Comparison of ENCODE assay signal across 21 cellular contexts in genomic region chr7:91883676-91884362, GRCh38. TPM values are rescaled to one million over a fixed set of nuclear protein-coding genes. Genes with fewer than 3 reads are reported as not detected.
A peak's percentile ranks its signal among the peaks of the same experiment; 100 is the strongest.
DNase-seq lines count a peak whose midpoint lies in the region; TF ChIP-seq lines count a peak whose summit lies in the region.
"Had no signal": no experiment of that assay in that cellular context is flagged by ENCODE, and none has a peak within 500 bp of the region (broad histone marks: within the 10 kb centered on the region; RNA-seq: fewer than 3 reads in every experiment).

No MANE protein-coding gene starts in this region.

- in situ Hi-C loops in mammary epithelial cell (cut with MboI; ENCODE audit: low sequenced_read_pairs in 2 of 2): no loop called here

- H3K9me3 ChIP-seq in mammary epithelial cell (replicated peaks; ENCODE audit: insufficient read depth, low read length) (no peaks in the 10 kb centered on the region), breast epithelium (peaks cover 0 to 8% of the 10 kb centered on the region in 2 donors), esophagus squamous epithelium (peaks cover 0 to 12% (median 0%) of the 10 kb centered on the region in 3 donors), testis (no peaks in the 10 kb centered on the region)
- H3K9me3 ChIP-seq: A549, heart right ventricle, SJSA1 had no signal

- H3K4me3 ChIP-seq in mammary epithelial cell (replicated peaks in 1 of 3; ENCODE audit: insufficient read depth in 1 of 3, low read depth in 2 of 3, low read length in 3 of 3): no peak overlapping the region
- no peak overlapping the region for H3K4me3 ChIP-seq in breast epithelium
- H3K4me3 ChIP-seq in esophagus squamous epithelium: no peak overlapping the region
- no peak overlapping the region for H3K4me3 ChIP-seq in testis
- H3K4me3 ChIP-seq: A549, heart right ventricle, lung, SJSA1 had no signal

- intact Hi-C loops in mammary epithelial cell (cut with micrococcal nuclease): loop anchor here (5.0 to 10.0 kb wide), 2 partner anchors 241 to 578 kb away; no protein-coding TSS in a partner anchor
- intact Hi-C loops in breast epithelium (cut with DNase I; ENCODE audit: low total_unique reads): no loop called here
- intact Hi-C loops in esophagus squamous epithelium (cut with DNase I): loop anchor here (10.0 kb wide), 1 partner anchor 51 kb away; no protein-coding TSS in a partner anchor
- intact Hi-C loops in activated CD4-positive, alpha-beta memory T cell treated with anti-CD3 and anti-CD28 coated beads for 36 hours (cut with micrococcal nuclease): loop anchor here (5.0 kb wide), 1 partner anchor 622 kb away; the partner anchor contains the start of gene FZD1
- intact Hi-C loops in testis (cut with DNase I; ENCODE audit: low total_unique reads): no loop called here

- H2AFZ ChIP-seq in mammary epithelial cell (ENCODE audit: low read depth, low read length): no peak overlapping the region

- peaks cover 17% of the 10 kb centered on the region for H3K79me2 ChIP-seq in mammary epithelial cell (ENCODE audit: insufficient read depth, low read length)

- H3K27me3 ChIP-seq in mammary epithelial cell (ENCODE audit: insufficient read depth, low read length) (no peaks in the 10 kb centered on the region), breast epithelium (no peaks in the 10 kb centered on the region), esophagus squamous epithelium (no peaks in the 10 kb centered on the region), testis (no peaks in the 10 kb centered on the region)
- H3K27me3 ChIP-seq: heart right ventricle, SJSA1 had no signal

- H3K4me2 ChIP-seq in mammary epithelial cell (ENCODE audit: insufficient read depth, low read depth, low read length): no peak overlapping the region
- H3K4me2 ChIP-seq: A549 had no signal

- H3K27me3 Mint-ChIP-seq in activated CD4-positive, alpha-beta memory T cell treated with anti-CD3 and anti-CD28 coated beads for 36 hours: no peaks in the 10 kb centered on the region
- H3K27me3 Mint-ChIP-seq: activated CD4-positive, alpha-beta memory T cell treated with anti-CD3 and anti-CD28 coated beads, Interleukin-2, amount 10 ng/mL, durations not matched to agents 7 days and 5 days; activated naive CD4-positive, alpha-beta T cell treated with anti-CD3 and anti-CD28 coated beads, Interleukin-2, amount 50 U/mL, for 24 hours had no signal

- TF ChIP-seq CTCF in mammary epithelial cell (conservative IDR thresholded peaks at IDR 0.05 in 1 of 2, IDR thresholded peaks at IDR 0.05 in 1 of 2; ENCODE audit: extremely low read depth in 1 of 2, insufficient read depth in 1 of 2, low read depth in 1 of 2, low read length in 2 of 2) (no peak), breast epithelium (IDR thresholded peaks at IDR 0.05) (no peak), esophagus squamous epithelium (IDR thresholded peaks at IDR 0.05) (no peak), testis (IDR thresholded peaks at IDR 0.05) (no peak)

- H3K27ac ChIP-seq in mammary epithelial cell (ENCODE audit: insufficient read depth, low read depth, low read length) (no peak overlapping the region), breast epithelium (peak overlapping the region in 1 of 2 donors; percentile 25), esophagus squamous epithelium (no peak overlapping the region), testis (no peak overlapping the region)
- H3K27ac ChIP-seq: A549, heart right ventricle, SJSA1 had no signal

- no peak for TF ChIP-seq POLR2A in breast epithelium (IDR thresholded peaks at IDR 0.05)
- no peak for TF ChIP-seq POLR2A in esophagus squamous epithelium (IDR thresholded peaks at IDR 0.05)
- TF ChIP-seq POLR2A in testis (IDR thresholded peaks at IDR 0.05): no peak

- CTCF ChIA-PET in mammary epithelial cell (lab: Charles Lee; ENCODE audit: low non-redundant PET): no interaction called here
- CTCF ChIA-PET in activated CD4-positive, alpha-beta memory T cell treated with anti-CD3 and anti-CD28 coated beads for 36 hours (lab: Charles Lee): no interaction called here

- 10% methylated on average over 1 of the region's 1 CpG for WGBS in mammary epithelial cell (ENCODE audit: low coverage, missing lambda C conversion rate)
- 78 to 93% methylated on average over 1 of the region's 1 CpG for WGBS in esophagus squamous epithelium, 2 donors
- WGBS in testis, 2 donors: 50 to 61% methylated on average over 1 of the region's 1 CpG

- H4K20me1 ChIP-seq in mammary epithelial cell (ENCODE audit: insufficient read depth, low read length): no peaks in the 10 kb centered on the region

- H3K4me1 Mint-ChIP-seq in activated CD4-positive, alpha-beta memory T cell treated with anti-CD3 and anti-CD28 coated beads for 36 hours (ENCODE audit: low read depth): peaks cover 18% of the 10 kb centered on the region

- DNase-seq in mammary epithelial cell (peak; percentile 21), breast epithelium (ENCODE audit: low spot score in 2 of 2) (no peak), NCI-H226 (peak; percentile 6), islet precursor cell (peak; percentile 83), esophagus squamous epithelium (lab: John Stamatoyannopoulos, UW) (no peak), testis (no peak)
- DNase-seq in activated naive CD4-positive, alpha-beta T cell (lab: John Stamatoyannopoulos, UW): no peak
- DNase-seq in activated CD4-positive, alpha-beta memory T cell treated with anti-CD3 and anti-CD28 coated beads for 36 hours: no peak
- DNase-seq: activated CD4-positive, alpha-beta memory T cell treated with anti-CD3 and anti-CD28 coated beads, Interleukin-2, amount 10 ng/mL, durations not matched to agents 7 days and 5 days; activated T-cell treated with anti-CD3 and anti-CD28 coated beads, Interleukin-2, amount 50 U/mL, for 1 hour; C1 segment of cervical spinal cord; endodermal cell; heart right ventricle; naive B cell; NCI-H1694; NCI-H524 treated with DMSO at 0.1 percent for 48 hours had no signal

- peaks cover 5% of the 10 kb centered on the region for H3K36me3 Mint-ChIP-seq in activated CD4-positive, alpha-beta memory T cell treated with anti-CD3 and anti-CD28 coated beads for 36 hours

- BruUV-seq in mammary epithelial cell (replicated peaks; lab: Mats Ljungman, UMichigan): no TSS peak

- H3K4me1 ChIP-seq in mammary epithelial cell (ENCODE audit: insufficient read depth, low read length) (peaks cover 3% of the 10 kb centered on the region), breast epithelium (peaks cover 0 to 12% of the 10 kb centered on the region in 2 donors), esophagus squamous epithelium (peaks cover 4 to 19% (median 10%) of the 10 kb centered on the region in 3 donors), testis (peaks cover 6% of the 10 kb centered on the region)

- H3K9me3 Mint-ChIP-seq in activated CD4-positive, alpha-beta memory T cell treated with anti-CD3 and anti-CD28 coated beads for 36 hours: peaks cover 2% of the 10 kb centered on the region
- H3K9me3 Mint-ChIP-seq: activated naive CD4-positive, alpha-beta T cell treated with anti-CD3 and anti-CD28 coated beads, Interleukin-2, amount 50 U/mL, for 24 hours; T-helper 2 cell treated with Interferon-gamma antibody and Interleukin-4, amounts not matched to agents 5 μg/mL and 100 μg/mL, for 36 hours had no signal

- no peak overlapping the region for H3K9ac ChIP-seq in mammary epithelial cell (ENCODE audit: insufficient read depth, low read length)

- H3K4me3 Mint-ChIP-seq in activated CD4-positive, alpha-beta memory T cell treated with anti-CD3 and anti-CD28 coated beads for 36 hours: no peak overlapping the region
- H3K4me3 Mint-ChIP-seq: activated CD4-positive, alpha-beta memory T cell treated with anti-CD3 and anti-CD28 coated beads, Interleukin-2, amount 10 ng/mL, durations not matched to agents 7 days and 5 days; activated naive CD4-positive, alpha-beta T cell treated with anti-CD3 and anti-CD28 coated beads, Interleukin-2, amount 50 U/mL, for 24 hours; endodermal cell; T-helper 2 cell treated with Interferon-gamma antibody and Interleukin-4, amounts not matched to agents 5 μg/mL and 100 μg/mL, for 36 hours had no signal

- H3K36me3 ChIP-seq in mammary epithelial cell (ENCODE audit: insufficient read depth, low read length): no peaks in the 10 kb centered on the region
- H3K36me3 ChIP-seq in breast epithelium: no peaks in the 10 kb centered on the region
- H3K36me3 ChIP-seq in esophagus squamous epithelium: no peaks in the 10 kb centered on the region
- no peaks in the 10 kb centered on the region for H3K36me3 ChIP-seq in testis (ENCODE audit: low read depth, missing control alignments)
- H3K36me3 ChIP-seq: heart right ventricle, SJSA1 had no signal

- H3K27ac Mint-ChIP-seq in activated CD4-positive, alpha-beta memory T cell treated with anti-CD3 and anti-CD28 coated beads for 36 hours: no peak overlapping the region
- H3K27ac Mint-ChIP-seq: activated CD4-positive, alpha-beta memory T cell treated with anti-CD3 and anti-CD28 coated beads, Interleukin-2, amount 10 ng/mL, durations not matched to agents 7 days and 5 days; activated naive CD4-positive, alpha-beta T cell treated with anti-CD3 and anti-CD28 coated beads, Interleukin-2, amount 50 U/mL, for 24 hours; endodermal cell; naive B cell; T-helper 2 cell treated with Interferon-gamma antibody and Interleukin-4, amounts not matched to agents 5 μg/mL and 100 μg/mL, for 36 hours had no signal

- dilution Hi-C loops in mammary epithelial cell (cut with HindIII; ENCODE audit: low sequenced_read_pairs): loop anchor here (10.0 kb wide), 1 partner anchor 281 kb away; no protein-coding TSS in a partner anchor

- POLR2A ChIA-PET in activated CD4-positive, alpha-beta memory T cell treated with anti-CD3 and anti-CD28 coated beads for 36 hours (lab: Charles Lee): no interaction called here

RNA-seq across cellular contexts. Expression of gene MTERF1, which starts 3.3 kb away (rescaled TPM):
- 10 to 100 TPM; 11.1 to 16.5 TPM for total RNA-seq in mammary epithelial cell
- polyA plus RNA-seq in mammary epithelial cell: 5.3 TPM
- 30.5 TPM for polyA minus RNA-seq in mammary epithelial cell
- total RNA-seq in breast epithelium: 10 to 100 TPM; 11.5 to 18.6 (median 12.5) TPM
- 1 to 10 TPM; 6.3 to 9.9 (median 9.2) TPM for total RNA-seq in esophagus squamous epithelium
- 10 to 100 TPM; 14.1 to 14.2 TPM for total RNA-seq in activated CD4-positive, alpha-beta memory T cell treated with anti-CD3 and anti-CD28 coated beads for 36 hours
- total RNA-seq in testis: 10 to 100 TPM in 1 of 2 donors, 1 to 10 TPM in 1; 10.0 to 18.7 TPM
- polyA plus RNA-seq in testis (ENCODE audit: insufficient read depth, low read depth, low replicate concordance): 7.6 TPM

RNA-seq across cellular contexts. Expression of gene AKAP9, which starts 56.8 kb away (rescaled TPM):
- 10 to 100 TPM; 34.8 to 42.1 TPM for total RNA-seq in mammary epithelial cell
- 7.1 TPM for polyA plus RNA-seq in mammary epithelial cell
- polyA minus RNA-seq in mammary epithelial cell: 17.8 TPM
- total RNA-seq in breast epithelium: 100 to 1,000 TPM in 2 of 3 donors, 10 to 100 TPM in 1; 73.3 to 193 (median 124) TPM
- total RNA-seq in esophagus squamous epithelium: 10 to 100 TPM; 49.7 to 82.6 (median 55.8) TPM
- 10 to 100 TPM; 23.5 to 25.3 TPM for total RNA-seq in activated CD4-positive, alpha-beta memory T cell treated with anti-CD3 and anti-CD28 coated beads for 36 hours
- 10 to 100 TPM; 67.3 to 69.0 TPM for total RNA-seq in testis
- 6.7 TPM for polyA plus RNA-seq in testis (ENCODE audit: insufficient read depth, low read depth, low replicate concordance)

Comparison
In these comparisons a context has a peak if more than half of its experiments do, and no peak if none do; other contexts are left out.
1. DNase-seq: peak in mammary epithelial cell (single experiment), NCI-H226 (single experiment) and islet precursor cell (single experiment); none in breast epithelium (0 of 2), esophagus squamous epithelium (single experiment), activated naive CD4-positive, alpha-beta T cell (0 of 4), activated CD4-positive, alpha-beta memory T cell treated with anti-CD3 and anti-CD28 coated beads for 36 hours (single experiment) and testis (single experiment).
2. intact Hi-C loops: an anchor here in mammary epithelial cell (5.0 to 10.0 kb wide), esophagus squamous epithelium (10.0 kb wide) and activated CD4-positive, alpha-beta memory T cell treated with anti-CD3 and anti-CD28 coated beads for 36 hours (5.0 kb wide); none called in breast epithelium and testis.